10 cellular contexts compared by ENCODE assay signal in the genomic region with DNA sequence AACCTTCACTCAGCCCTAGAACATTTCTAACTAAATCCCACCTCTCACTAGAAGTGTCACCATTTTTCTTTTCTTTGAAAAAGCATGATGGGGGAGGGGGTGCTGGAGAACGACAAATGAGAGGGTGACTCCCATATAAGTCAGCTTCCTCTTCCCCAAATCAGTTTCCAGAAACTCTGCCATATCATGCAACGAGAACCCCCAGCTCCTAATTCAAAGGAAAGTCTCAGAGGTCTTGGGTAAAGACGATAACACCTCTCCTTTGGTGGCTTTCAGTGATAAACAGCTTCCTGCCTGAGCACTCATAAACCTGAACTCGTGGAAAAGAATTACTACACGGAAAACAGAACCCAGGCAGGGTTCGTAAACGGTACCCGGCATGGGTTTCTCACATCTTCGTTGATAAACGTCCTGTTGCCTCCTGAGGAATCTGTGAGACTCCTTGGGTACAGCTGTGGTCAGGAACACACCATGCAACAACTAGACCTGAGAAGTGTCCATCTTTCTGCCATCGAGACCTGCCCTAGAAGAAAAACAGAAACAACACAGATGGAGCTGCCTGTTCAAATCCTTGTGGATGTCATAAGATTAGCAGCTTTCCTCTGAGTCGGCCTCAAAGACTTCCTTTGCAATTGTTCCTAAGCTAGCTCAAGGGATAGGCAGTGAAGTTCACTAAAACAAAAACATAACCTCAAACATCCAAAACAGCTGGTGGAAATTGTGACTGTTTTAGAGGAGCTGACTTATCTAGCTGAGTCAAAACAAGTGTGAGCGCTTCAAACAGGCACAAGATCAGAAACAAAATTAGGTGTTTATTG.
DNase-seq lines count a peak whose midpoint lies in the region; ATAC-seq and TF ChIP-seq lines count a peak whose summit lies in the region.
"Had no signal": no experiment of that assay in that cellular context is flagged by ENCODE, and none has a peak within 500 bp of the region (broad histone marks: within the 10 kb centered on the region; RNA-seq: fewer than 3 reads in every experiment).

No MANE protein-coding gene starts in this region.

- no peak overlapping the region for H3K4me3 ChIP-seq in choroid plexus epithelial cell (ENCODE audit: low read depth, low read length)
- H3K4me3 ChIP-seq: uterus had no signal

- peaks cover 21% of the 10 kb centered on the region for H3K9me3 Mint-ChIP-seq in nephron progenitor cell

- peaks cover 24% of the 10 kb centered on the region for H3K4me1 Mint-ChIP-seq in nephron progenitor cell

- H3K4me3 Mint-ChIP-seq in nephron progenitor cell: no peak overlapping the region

- peak overlapping the region; percentile 44 for H3K27ac Mint-ChIP-seq in nephron progenitor cell

- TF ChIP-seq CTCF in choroid plexus epithelial cell (conservative IDR thresholded peaks at IDR 0.05; ENCODE audit: low read depth, low read length) (no peak), nephron progenitor cell (IDR thresholded peaks at IDR 0.05) (no peak)

- H3K36me3 Mint-ChIP-seq in nephron progenitor cell (ENCODE audit: low read depth): peaks cover 12% of the 10 kb centered on the region

- DNase-seq in GM03348 (ENCODE audit: low spot score): peak; percentile 67
- DNase-seq in OCI-M1 (lab: John Stamatoyannopoulos, UW): peak; percentile 82
- DNase-seq in choroid plexus epithelial cell (ENCODE audit: low read depth): peak; percentile 73
- DNase-seq in nephron progenitor cell: no peak
- DNase-seq in left lobe of liver (ENCODE audit: low spot score): no peak
- no peak for DNase-seq in activated effector memory CD4-positive, alpha-beta T cell treated with anti-CD3 and anti-CD28 coated beads, Interleukin-2, amount 50 U/mL, for 16 hours
- no peak for DNase-seq in DMS153 treated with DMSO at 0.1 percent for 48 hours (lab: John Stamatoyannopoulos, UW; ENCODE audit: unreplicated experiment)
- DNase-seq: right cardiac atrium, uterus had no signal

- peaks cover 3% of the 10 kb centered on the region for H3K27me3 Mint-ChIP-seq in nephron progenitor cell (ENCODE audit: low read depth, poor library complexity)

- ATAC-seq in HG03108 (IDR thresholded peaks at IDR 0.05; ENCODE audit: unreplicated experiment) (no peak), left lobe of liver (no peak)

Comparison
In these comparisons a context has a peak if more than half of its experiments do, and no peak if none do; other contexts are left out.
1. DNase-seq: peak in GM03348 (single experiment), OCI-M1 (single experiment) and choroid plexus epithelial cell (single experiment); none in nephron progenitor cell (single experiment), left lobe of liver (single experiment), activated effector memory CD4-positive, alpha-beta T cell treated with anti-CD3 and anti-CD28 coated beads, Interleukin-2, amount 50 U/mL, for 16 hours (single experiment) and DMS153 treated with DMSO at 0.1 percent for 48 hours (single experiment).